Comparison of ENCODE assay signal across 1 cellular context in genomic region chr22:36386351-36386899, GRCh38.
A peak's percentile ranks its signal among the peaks of the same experiment; 100 is the strongest.
TF ChIP-seq lines count a peak whose summit lies in the region.

No MANE protein-coding gene starts in this region.

TF ChIP-seq in K562, 482 proteins besides CTCF, POLR2A, EP300 and RAD21 (continued from another document):
- TF ChIP-seq HES1 (IDR thresholded peaks at IDR 0.05; ENCODE audit: low read depth) (0 out of 2 replicates have a peak, but pooled peaks have one; percentile 30), MEF2D (tag; conservative IDR thresholded peaks at IDR 0.05; ENCODE audit: low read depth) (no peak)
